Comparison of ENCODE assay signal across 1 cellular context in the genomic region with DNA sequence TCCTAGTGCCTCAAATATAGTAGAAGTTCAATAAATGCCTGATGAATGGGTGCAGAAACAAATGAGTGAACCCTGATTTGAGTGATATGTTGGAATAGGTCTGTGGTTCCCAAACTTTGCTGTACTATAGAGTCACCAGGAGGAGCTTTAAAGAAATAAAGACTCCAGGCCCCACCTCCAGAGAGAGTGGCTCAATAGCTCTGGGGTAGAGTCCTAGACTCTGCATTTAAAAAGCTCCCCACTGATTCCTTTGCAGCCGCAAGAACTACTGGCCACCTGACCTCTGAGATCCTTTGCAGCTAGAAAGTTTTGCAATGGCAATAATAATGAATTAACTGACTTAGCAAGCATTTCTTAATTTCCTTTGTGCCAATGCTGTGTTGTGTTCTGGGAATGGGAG.
TF ChIP-seq lines count a peak whose summit lies in the region.

No MANE protein-coding gene starts in this region.

TF ChIP-seq in GM23338, 12 proteins besides CTCF, POLR2A, EP300 and RAD21:
- TF ChIP-seq ZNF462 (CRISPR knock-in tag; IDR thresholded peaks at IDR 0.05) (no peak; the same call in 1 of the 2 replicates), NANOG (IDR thresholded peaks at IDR 0.05; ENCODE audit: borderline replicate concordance) (no peak), ZNF331 (CRISPR knock-in tag; IDR thresholded peaks at IDR 0.05; ENCODE audit: low read depth) (no peak), CREB1 (CRISPR knock-in tag; IDR thresholded peaks at IDR 0.05; ENCODE audit: low read depth) (no peak), ZNF114 (CRISPR knock-in tag; IDR thresholded peaks at IDR 0.05) (no peak), POLR2AphosphoS5 (IDR thresholded peaks at IDR 0.05; ENCODE audit: low read depth) (no peak), JUNB (IDR thresholded peaks at IDR 0.05; ENCODE audit: unreplicated experiment) (no peak), EZH2 (IDR thresholded peaks at IDR 0.05; ENCODE audit: low read depth, unreplicated experiment) (no peak), EZH2phosphoT487 (IDR thresholded peaks at IDR 0.05; ENCODE audit: unreplicated experiment) (no peak), STAT1 (IDR thresholded peaks at IDR 0.05; ENCODE audit: unreplicated experiment) (no peak)
- TF ChIP-seq, protein P1, sequence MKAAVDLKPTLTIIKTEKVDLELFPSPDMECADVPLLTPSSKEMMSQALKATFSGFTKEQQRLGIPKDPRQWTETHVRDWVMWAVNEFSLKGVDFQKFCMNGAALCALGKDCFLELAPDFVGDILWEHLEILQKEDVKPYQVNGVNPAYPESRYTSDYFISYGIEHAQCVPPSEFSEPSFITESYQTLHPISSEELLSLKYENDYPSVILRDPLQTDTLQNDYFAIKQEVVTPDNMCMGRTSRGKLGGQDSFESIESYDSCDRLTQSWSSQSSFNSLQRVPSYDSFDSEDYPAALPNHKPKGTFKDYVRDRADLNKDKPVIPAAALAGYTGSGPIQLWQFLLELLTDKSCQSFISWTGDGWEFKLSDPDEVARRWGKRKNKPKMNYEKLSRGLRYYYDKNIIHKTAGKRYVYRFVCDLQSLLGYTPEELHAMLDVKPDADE (IDR thresholded peaks at IDR 0.05): no peak
- TF ChIP-seq, protein P2, sequence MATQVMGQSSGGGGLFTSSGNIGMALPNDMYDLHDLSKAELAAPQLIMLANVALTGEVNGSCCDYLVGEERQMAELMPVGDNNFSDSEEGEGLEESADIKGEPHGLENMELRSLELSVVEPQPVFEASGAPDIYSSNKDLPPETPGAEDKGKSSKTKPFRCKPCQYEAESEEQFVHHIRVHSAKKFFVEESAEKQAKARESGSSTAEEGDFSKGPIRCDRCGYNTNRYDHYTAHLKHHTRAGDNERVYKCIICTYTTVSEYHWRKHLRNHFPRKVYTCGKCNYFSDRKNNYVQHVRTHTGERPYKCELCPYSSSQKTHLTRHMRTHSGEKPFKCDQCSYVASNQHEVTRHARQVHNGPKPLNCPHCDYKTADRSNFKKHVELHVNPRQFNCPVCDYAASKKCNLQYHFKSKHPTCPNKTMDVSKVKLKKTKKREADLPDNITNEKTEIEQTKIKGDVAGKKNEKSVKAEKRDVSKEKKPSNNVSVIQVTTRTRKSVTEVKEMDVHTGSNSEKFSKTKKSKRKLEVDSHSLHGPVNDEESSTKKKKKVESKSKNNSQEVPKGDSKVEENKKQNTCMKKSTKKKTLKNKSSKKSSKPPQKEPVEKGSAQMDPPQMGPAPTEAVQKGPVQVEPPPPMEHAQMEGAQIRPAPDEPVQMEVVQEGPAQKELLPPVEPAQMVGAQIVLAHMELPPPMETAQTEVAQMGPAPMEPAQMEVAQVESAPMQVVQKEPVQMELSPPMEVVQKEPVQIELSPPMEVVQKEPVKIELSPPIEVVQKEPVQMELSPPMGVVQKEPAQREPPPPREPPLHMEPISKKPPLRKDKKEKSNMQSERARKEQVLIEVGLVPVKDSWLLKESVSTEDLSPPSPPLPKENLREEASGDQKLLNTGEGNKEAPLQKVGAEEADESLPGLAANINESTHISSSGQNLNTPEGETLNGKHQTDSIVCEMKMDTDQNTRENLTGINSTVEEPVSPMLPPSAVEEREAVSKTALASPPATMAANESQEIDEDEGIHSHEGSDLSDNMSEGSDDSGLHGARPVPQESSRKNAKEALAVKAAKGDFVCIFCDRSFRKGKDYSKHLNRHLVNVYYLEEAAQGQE (IDR thresholded peaks at IDR 0.05; ENCODE audit: unreplicated experiment): no peak
